In the genomic region with DNA sequence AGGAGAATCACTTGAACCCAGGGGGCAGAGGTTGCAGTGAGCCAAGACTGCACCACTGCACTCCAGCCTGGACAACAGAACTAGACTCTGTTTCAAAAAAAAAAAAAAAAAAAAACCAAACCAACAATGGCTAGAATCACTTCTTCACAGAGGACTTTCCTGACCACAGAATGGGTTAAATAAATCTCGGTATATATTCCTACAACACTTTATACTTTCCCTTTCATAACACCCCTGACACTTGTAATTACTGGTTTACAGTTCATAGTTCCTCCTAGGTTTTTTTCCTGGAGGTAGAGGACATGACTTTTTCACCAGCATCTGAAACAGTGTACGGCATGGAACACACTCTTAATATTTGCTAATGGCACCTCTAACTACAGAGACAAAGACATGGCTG, we compare ENCODE assay signal across 1 cellular context.
TF ChIP-seq lines count a peak whose summit lies in the region.

No MANE protein-coding gene starts in this region.

TF ChIP-seq in WTC11, 78 proteins besides CTCF, POLR2A, EP300 and RAD21 (continued from another document):
- TF ChIP-seq, protein P1, sequence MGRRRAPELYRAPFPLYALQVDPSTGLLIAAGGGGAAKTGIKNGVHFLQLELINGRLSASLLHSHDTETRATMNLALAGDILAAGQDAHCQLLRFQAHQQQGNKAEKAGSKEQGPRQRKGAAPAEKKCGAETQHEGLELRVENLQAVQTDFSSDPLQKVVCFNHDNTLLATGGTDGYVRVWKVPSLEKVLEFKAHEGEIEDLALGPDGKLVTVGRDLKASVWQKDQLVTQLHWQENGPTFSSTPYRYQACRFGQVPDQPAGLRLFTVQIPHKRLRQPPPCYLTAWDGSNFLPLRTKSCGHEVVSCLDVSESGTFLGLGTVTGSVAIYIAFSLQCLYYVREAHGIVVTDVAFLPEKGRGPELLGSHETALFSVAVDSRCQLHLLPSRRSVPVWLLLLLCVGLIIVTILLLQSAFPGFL (CRISPR knock-in tag; IDR thresholded peaks at IDR 0.05; ENCODE audit: borderline replicate concordance) = no peak
- no peak for TF ChIP-seq IRF2 (CRISPR knock-in tag; IDR thresholded peaks at IDR 0.05; ENCODE audit: borderline replicate concordance, low read depth)
- TF ChIP-seq FOXJ3 (CRISPR knock-in tag; IDR thresholded peaks at IDR 0.05; ENCODE audit: borderline replicate concordance) = no peak
- TF ChIP-seq ZNF423 (CRISPR knock-in tag; IDR thresholded peaks at IDR 0.05) = no peak
- no peak for TF ChIP-seq TCF7 (CRISPR knock-in tag; IDR thresholded peaks at IDR 0.05; ENCODE audit: low read depth)
- TF ChIP-seq, protein P2, sequence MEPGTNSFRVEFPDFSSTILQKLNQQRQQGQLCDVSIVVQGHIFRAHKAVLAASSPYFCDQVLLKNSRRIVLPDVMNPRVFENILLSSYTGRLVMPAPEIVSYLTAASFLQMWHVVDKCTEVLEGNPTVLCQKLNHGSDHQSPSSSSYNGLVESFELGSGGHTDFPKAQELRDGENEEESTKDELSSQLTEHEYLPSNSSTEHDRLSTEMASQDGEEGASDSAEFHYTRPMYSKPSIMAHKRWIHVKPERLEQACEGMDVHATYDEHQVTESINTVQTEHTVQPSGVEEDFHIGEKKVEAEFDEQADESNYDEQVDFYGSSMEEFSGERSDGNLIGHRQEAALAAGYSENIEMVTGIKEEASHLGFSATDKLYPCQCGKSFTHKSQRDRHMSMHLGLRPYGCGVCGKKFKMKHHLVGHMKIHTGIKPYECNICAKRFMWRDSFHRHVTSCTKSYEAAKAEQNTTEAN (CRISPR knock-in tag; IDR thresholded peaks at IDR 0.05) = no peak
